ENCODE assay signal across 18 cellular contexts in the genomic region with DNA sequence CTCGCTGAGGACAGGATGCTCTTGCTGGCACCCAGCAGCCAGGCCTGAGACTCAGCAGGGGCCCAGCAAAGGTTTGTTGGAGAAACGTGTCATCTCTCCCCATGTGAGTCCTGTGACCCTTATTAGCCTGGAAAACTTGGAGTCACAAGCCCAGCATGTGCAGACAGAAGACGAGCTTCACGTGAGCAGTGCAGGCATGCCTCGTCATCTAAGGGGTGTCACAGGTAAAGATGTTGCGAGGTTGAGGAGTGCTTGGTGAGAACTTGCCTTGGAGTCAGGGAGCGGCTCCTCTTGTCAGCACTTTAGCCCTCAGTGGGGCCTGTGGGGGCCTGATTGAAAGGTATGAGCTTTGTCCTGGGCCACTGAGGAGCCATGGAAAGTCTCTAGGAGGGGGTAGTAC. TPM values are rescaled to one million over a fixed set of nuclear protein-coding genes. Genes with fewer than 3 reads are reported as not detected.
DNase-seq lines count a peak whose midpoint lies in the region; ATAC-seq and TF ChIP-seq lines count a peak whose summit lies in the region.
"Had no signal": no experiment of that assay in that cellular context is flagged by ENCODE, and none has a peak within 500 bp of the region (broad histone marks: within the 10 kb centered on the region; RNA-seq: fewer than 3 reads in every experiment).

No MANE protein-coding gene starts in this region.

- H3K4me3 Mint-ChIP-seq in CD14-positive monocyte (no peak overlapping the region), Calu3 (ENCODE audit: low read depth, unreplicated experiment) (peak overlapping the region; percentile 2), naive B cell (peak overlapping the region in 5 of 8 donors; percentile 10 to 71 (median 45))
- peak overlapping the region; percentile 99 for H3K4me3 Mint-ChIP-seq in activated naive CD8-positive, alpha-beta T cell

- H3K36me3 ChIP-seq in smooth muscle cell (ENCODE audit: low read depth), result no peaks in the 10 kb centered on the region

- H3K36me3 Mint-ChIP-seq in CD14-positive monocyte, result peaks cover 44 to 69% of the 10 kb centered on the region in 2 donors
- H3K36me3 Mint-ChIP-seq in Calu3 (ENCODE audit: insufficient read depth, unreplicated experiment), result peaks cover 70% of the 10 kb centered on the region
- peaks cover 8% of the 10 kb centered on the region for H3K36me3 Mint-ChIP-seq in activated naive CD8-positive, alpha-beta T cell
- peaks cover 0 to 10% of the 10 kb centered on the region in 2 donors for H3K36me3 Mint-ChIP-seq in naive B cell

- peaks cover 12% of the 10 kb centered on the region for H3K4me1 ChIP-seq in smooth muscle cell (ENCODE audit: low read depth)

- peaks cover 28% of the 10 kb centered on the region for H3K4me1 Mint-ChIP-seq in CD14-positive monocyte
- peaks cover 26% of the 10 kb centered on the region for H3K4me1 Mint-ChIP-seq in Calu3 (ENCODE audit: low read depth, unreplicated experiment)
- H3K4me1 Mint-ChIP-seq in activated naive CD8-positive, alpha-beta T cell (ENCODE audit: low read depth), result peaks cover 24% of the 10 kb centered on the region
- H3K4me1 Mint-ChIP-seq in naive B cell, result peaks cover 25 to 29% (median 25%) of the 10 kb centered on the region in 3 donors

- DNase-seq in CD14-positive monocyte (ENCODE audit: low spot score) (no peak), Calu3 (no peak), naive B cell (no peak), activated gamma-delta T cell (lab: John Stamatoyannopoulos, UW) (no peak), NCI-H2029 treated with DMSO at 0.1 percent for 48 hours (lab: John Stamatoyannopoulos, UW) (no peak), smooth muscle cell (lab: John Stamatoyannopoulos, UW; ENCODE audit: unreplicated experiment) (no peak), NCI-H2081 (lab: John Stamatoyannopoulos, UW) (no peak)
- DNase-seq: cerebellar nuclear complex; NCI-H1694 treated with DMSO at 0.1 percent for 48 hours; NCI-H510A treated with DMSO at 0.1 percent for 48 hours; PC-9; stimulated activated CD8-positive, alpha-beta memory T cell treated with anti-CD3 and anti-CD28 coated beads, Interleukin-4, amount 100 ng/mL, for 48 hours; trophoblast cell had no signal

- ATAC-seq in naive B cell (ENCODE audit: low read depth in 2 of 2), result no peak
- ATAC-seq: WTC11 had no signal

- H4K20me1 ChIP-seq in smooth muscle cell (ENCODE audit: low read depth), result peaks cover 11% of the 10 kb centered on the region

- H3K79me2 ChIP-seq in smooth muscle cell (ENCODE audit: low read depth), result no peaks in the 10 kb centered on the region

- no peak overlapping the region for H3K4me3 ChIP-seq in smooth muscle cell
- H3K4me3 ChIP-seq: PC-9 had no signal

- CTCF ChIA-PET in Calu3 (lab: Charles Lee), result interaction anchor here (1.3 kb wide), 1 partner anchor 261 kb away, joined by 3 read pairs; no protein-coding TSS in a partner anchor

- H3K4me2 ChIP-seq in smooth muscle cell, result no peak overlapping the region

- no peaks in the 10 kb centered on the region for H3K27me3 ChIP-seq in smooth muscle cell (ENCODE audit: low read depth)

- TF ChIP-seq CTCF in CD14-positive monocyte (IDR thresholded peaks at IDR 0.05), result no peak
- no peak for TF ChIP-seq CTCF in Calu3 (IDR thresholded peaks at IDR 0.05; ENCODE audit: unreplicated experiment)
- TF ChIP-seq CTCF in smooth muscle cell (IDR thresholded peaks at IDR 0.05; ENCODE audit: borderline replicate concordance, insufficient read depth, poor library complexity, severe bottlenecking), result no peak

- H3K9me3 Mint-ChIP-seq in CD14-positive monocyte (peaks cover 0 to 1% (median 0%) of the 10 kb centered on the region in 7 donors), Calu3 (ENCODE audit: low read depth, unreplicated experiment) (no peaks in the 10 kb centered on the region), naive B cell (no peaks in the 10 kb centered on the region)
- no peaks in the 10 kb centered on the region for H3K9me3 Mint-ChIP-seq in activated naive CD8-positive, alpha-beta T cell (ENCODE audit: low read depth)
- H3K9me3 Mint-ChIP-seq: WTC11 had no signal

- H3K9ac ChIP-seq in smooth muscle cell (ENCODE audit: low read depth), result no peak overlapping the region

- H3K27ac ChIP-seq in smooth muscle cell (ENCODE audit: low read depth), result no peak overlapping the region
- H3K27ac ChIP-seq: epithelial cell of prostate, PC-9 had no signal

- H3K27ac Mint-ChIP-seq in CD14-positive monocyte (peak overlapping the region in 4 of 7 donors; percentile 20 to 78 (median 52)), Calu3 (ENCODE audit: unreplicated experiment) (no peak overlapping the region), naive B cell (peak overlapping the region in 3 of 6 donors; percentile 37 to 92 (median 62))
- peak overlapping the region; percentile 55 for H3K27ac Mint-ChIP-seq in activated naive CD8-positive, alpha-beta T cell
- H3K27ac Mint-ChIP-seq: WTC11 had no signal

- H3K9me3 ChIP-seq in smooth muscle cell (replicated peaks; ENCODE audit: low read depth), result no peaks in the 10 kb centered on the region

- intact Hi-C loops in CD14-positive monocyte (cut with micrococcal nuclease), result loop anchor here (5.0 to 10.0 kb wide), 3 partner anchors 37 to 119 kb away; partner anchors contain the start of gene EDC4 (in 1 of the 2)
- intact Hi-C loops in Calu3 (cut with micrococcal nuclease; ENCODE audit: unreplicated experiment), result no loop called here

- no peaks in the 10 kb centered on the region for H3F3A ChIP-seq in smooth muscle cell (ENCODE audit: low read depth)

- no peak overlapping the region for H2AFZ ChIP-seq in smooth muscle cell (ENCODE audit: low read depth)
- H2AFZ ChIP-seq: PC-9 had no signal

- 89% methylated on average over 7 of the region's 7 CpGs for WGBS in smooth muscle cell (ENCODE audit: low lambda C conversion rate)

- no peaks in the 10 kb centered on the region for H3K27me3 Mint-ChIP-seq in CD14-positive monocyte (ENCODE audit: low read depth in 3 of 3)
- no peaks in the 10 kb centered on the region for H3K27me3 Mint-ChIP-seq in Calu3 (ENCODE audit: unreplicated experiment)
- no peaks in the 10 kb centered on the region for H3K27me3 Mint-ChIP-seq in activated naive CD8-positive, alpha-beta T cell
- no peaks in the 10 kb centered on the region for H3K27me3 Mint-ChIP-seq in naive B cell

- BruUV-seq in Calu3 (replicated peaks; lab: Mats Ljungman, UMichigan), result no TSS peak

RNA-seq across cellular contexts. Expression of gene CTRL, which starts 2.1 kb away (rescaled TPM):
- polyA plus RNA-seq in CD14-positive monocyte (1 to 10 TPM in 1 of 2 donors, under 1 TPM in 1; 0.69 to 1.6 TPM), naive B cell (ENCODE audit: low read depth in 6 of 6) (1 to 10 TPM in 4 of 6 donors, under 1 TPM in 2; 0.65 to 3.2 (median 1.3) TPM), smooth muscle cell (12.9 and 14.8 TPM in 2 replicates)
- total RNA-seq in Calu3 (2022) (2.6 and 3.4 TPM in 2 replicates), smooth muscle cell (0.18 and 0.90 TPM in 2 replicates)
- total RNA-seq: kidney epithelial cell, M059J had no signal

RNA-seq across cellular contexts. Expression of gene PSMB10, which starts 2.8 kb away (rescaled TPM):
- polyA plus RNA-seq in CD14-positive monocyte (100 to 1,000 TPM; 609 to 798 TPM), naive B cell (ENCODE audit: low read depth in 6 of 6) (100 to 1,000 TPM; 398 to 770 (median 477) TPM), smooth muscle cell (38.4 and 44.7 TPM in 2 replicates)
- total RNA-seq in Calu3 (2022) (79.3 and 103 TPM in 2 replicates), smooth muscle cell (17.3 and 18.5 TPM in 2 replicates)

RNA-seq across cellular contexts. Expression of gene LCAT, which starts 10.1 kb away (rescaled TPM):
- polyA plus RNA-seq in CD14-positive monocyte (under 1 TPM in 1 of 2 donors, not detected in 1; 0.17 TPM), naive B cell (ENCODE audit: low read depth in 6 of 6) (1 to 10 TPM in 2 of 6 donors, under 1 TPM in 2, not detected in 2; 0.30 to 4.2 (median 0.93) TPM), smooth muscle cell (34.6 and 35.5 TPM in 2 replicates)
- total RNA-seq in Calu3 (2022) (14.7 and 15.2 TPM in 2 replicates), smooth muscle cell (12.9 and 14.3 TPM in 2 replicates)

RNA-seq across cellular contexts. Expression of gene SLC12A4, which starts 34.6 kb away (rescaled TPM):
- 1 to 10 TPM; 7.3 to 7.7 TPM for polyA plus RNA-seq in CD14-positive monocyte
- total RNA-seq in Calu3 (2022), result 31.7 and 38.0 TPM in 2 replicates
- polyA plus RNA-seq in naive B cell (ENCODE audit: low read depth in 6 of 6), result 1 to 10 TPM; 2.8 to 5.4 (median 3.7) TPM
- total RNA-seq in smooth muscle cell, result 47.7 and 74.3 TPM in 2 replicates
- polyA plus RNA-seq in smooth muscle cell, result 92.4 and 107 TPM in 2 replicates

RNA-seq across cellular contexts. Expression of gene PSKH1, which starts 40.8 kb away (rescaled TPM):
- 10 to 100 TPM; 11.0 to 19.7 TPM for polyA plus RNA-seq in CD14-positive monocyte
- 41.7 and 49.4 TPM in 2 replicates for total RNA-seq in Calu3 (2022)
- 10 to 100 TPM; 14.2 to 24.4 (median 17.4) TPM for polyA plus RNA-seq in naive B cell (ENCODE audit: low read depth in 6 of 6)
- 15.3 and 17.2 TPM in 2 replicates for total RNA-seq in smooth muscle cell
- 35.2 and 36.0 TPM in 2 replicates for polyA plus RNA-seq in smooth muscle cell

Comparison
In these comparisons a context has a peak if more than half of its experiments do, and no peak if none do; other contexts are left out.
1. H3K4me3 Mint-ChIP-seq: peak in Calu3 (single experiment), activated naive CD8-positive, alpha-beta T cell (single experiment) and naive B cell (5 of 8); none in CD14-positive monocyte (0 of 2).